In the genomic region with DNA sequence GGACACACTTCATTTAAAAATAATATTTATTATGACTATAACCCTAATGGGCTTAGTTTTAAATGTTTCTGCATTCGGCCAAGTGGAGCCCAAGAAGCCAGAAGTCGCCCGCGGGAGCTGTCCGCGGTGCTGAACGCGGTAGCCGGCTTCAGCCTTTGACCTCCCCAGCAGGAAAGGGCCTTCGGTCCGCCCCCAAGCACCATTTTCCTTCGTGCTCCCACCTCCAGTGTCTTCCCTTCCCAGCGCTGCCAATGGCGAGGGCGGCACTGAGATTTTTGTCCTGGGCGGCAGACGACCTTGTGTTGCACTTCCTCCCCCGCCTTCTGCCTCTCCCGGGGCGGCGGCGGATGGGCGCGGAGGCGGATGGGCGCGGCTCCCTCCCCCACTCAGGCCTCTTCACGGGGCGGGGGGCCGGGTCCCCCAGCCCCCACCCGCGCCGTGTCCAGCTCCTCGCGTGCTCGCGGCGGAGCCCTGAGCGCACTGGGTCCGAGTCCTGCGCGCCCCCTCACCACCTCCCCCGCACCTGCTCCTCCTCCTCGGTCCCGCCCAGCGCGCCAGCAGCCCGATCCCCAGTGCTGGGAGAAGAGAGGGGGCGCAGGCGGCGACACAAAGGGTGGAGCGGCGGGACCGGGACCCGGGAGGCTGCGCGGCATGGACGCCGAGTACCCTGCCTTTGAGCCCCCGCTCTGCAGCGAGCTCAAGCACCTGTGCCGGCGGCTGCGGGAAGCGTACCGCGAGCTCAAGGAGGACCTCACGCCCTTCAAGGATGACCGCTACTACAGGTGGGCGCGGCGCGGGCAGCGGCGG, we compare ENCODE assay signal across 8 cellular contexts. TPM values are rescaled to one million over a fixed set of nuclear protein-coding genes. Genes with fewer than 3 reads are reported as not detected.
DNase-seq lines count a peak whose midpoint lies in the region; ATAC-seq and TF ChIP-seq lines count a peak whose summit lies in the region.

No MANE protein-coding gene starts in this region.

- H3K27ac Mint-ChIP-seq in activated CD4-positive, alpha-beta T cell treated with anti-CD3 and anti-CD28 coated beads for 36 hours, result no peak overlapping the region

- H3K4me3 ChIP-seq in choroid plexus epithelial cell (ENCODE audit: low read depth, low read length), result peak overlapping the region; percentile 57

- peaks cover 41% of the 10 kb centered on the region for H3K27me3 Mint-ChIP-seq in activated CD4-positive, alpha-beta T cell treated with anti-CD3 and anti-CD28 coated beads for 36 hours

- peak; percentile 88 for DNase-seq in GM20000 (ENCODE audit: low spot score)
- peak; percentile 75 for DNase-seq in NCI-H2171 treated with DMSO at 0.1 percent for 48 hours (lab: John Stamatoyannopoulos, UW)
- peak; percentile 83 for DNase-seq in activated CD4-positive, alpha-beta T cell treated with anti-CD3 and anti-CD28 coated beads for 36 hours
- peak; percentile 73 for DNase-seq in choroid plexus epithelial cell (ENCODE audit: low read depth)
- peak; percentile 74 for DNase-seq in kidney tubule cell (ENCODE audit: low spot score)
- peak; percentile 40 to 47 for DNase-seq in stimulated activated CD4-positive, alpha-beta T cell treated with anti-CD3 and anti-CD28 coated beads, Interleukin-1b, Interleukin-23, amount 100 ng/mL, for 1 hour (ENCODE audit: low read depth in 2 of 2)
- no peak for DNase-seq in NOMO-1 treated with DMSO at 0.1 percent for 48 hours (lab: John Stamatoyannopoulos, UW; ENCODE audit: unreplicated experiment)

- intact Hi-C loops in activated CD4-positive, alpha-beta T cell treated with anti-CD3 and anti-CD28 coated beads for 36 hours (cut with DNase I, micrococcal nuclease), result no loop called here

- H3K4me1 Mint-ChIP-seq in activated CD4-positive, alpha-beta T cell treated with anti-CD3 and anti-CD28 coated beads for 36 hours, result no peaks in the 10 kb centered on the region

- H3K4me3 Mint-ChIP-seq in activated CD4-positive, alpha-beta T cell treated with anti-CD3 and anti-CD28 coated beads for 36 hours, result peak overlapping the region; percentile 58

- TF ChIP-seq CTCF in GM20000 (IDR thresholded peaks at IDR 0.05; ENCODE audit: extremely low read depth, missing control alignments), result no peak
- TF ChIP-seq CTCF in choroid plexus epithelial cell (conservative IDR thresholded peaks at IDR 0.05; ENCODE audit: low read depth, low read length), result no peak

- peak; percentile 72 for ATAC-seq in activated CD4-positive, alpha-beta T cell treated with anti-CD3 and anti-CD28 coated beads for 36 hours
- ATAC-seq in HG03039 (IDR thresholded peaks at IDR 0.05; ENCODE audit: unreplicated experiment), result no peak

- CTCF ChIA-PET in activated CD4-positive, alpha-beta T cell treated with anti-CD3 and anti-CD28 coated beads for 36 hours (lab: Charles Lee), result interaction anchor here (0.5 to 1.5 kb wide), 3 partner anchors 16 to 360 kb away, joined by 3 read pairs; no protein-coding TSS in a partner anchor

- no peaks in the 10 kb centered on the region for H3K36me3 Mint-ChIP-seq in activated CD4-positive, alpha-beta T cell treated with anti-CD3 and anti-CD28 coated beads for 36 hours (ENCODE audit: low read depth)

- POLR2A ChIA-PET in activated CD4-positive, alpha-beta T cell treated with anti-CD3 and anti-CD28 coated beads for 36 hours (lab: Charles Lee), result no interaction called here

- peaks cover 2% of the 10 kb centered on the region for H3K9me3 Mint-ChIP-seq in activated CD4-positive, alpha-beta T cell treated with anti-CD3 and anti-CD28 coated beads for 36 hours (ENCODE audit: low read depth)

RNA-seq across cellular contexts. Expression of a gene that starts 23.6 kb away (rescaled TPM):
- 1 to 10 TPM; 8.3 to 9.9 TPM for total RNA-seq in activated CD4-positive, alpha-beta T cell treated with anti-CD3 and anti-CD28 coated beads for 36 hours
